In the genomic region with DNA sequence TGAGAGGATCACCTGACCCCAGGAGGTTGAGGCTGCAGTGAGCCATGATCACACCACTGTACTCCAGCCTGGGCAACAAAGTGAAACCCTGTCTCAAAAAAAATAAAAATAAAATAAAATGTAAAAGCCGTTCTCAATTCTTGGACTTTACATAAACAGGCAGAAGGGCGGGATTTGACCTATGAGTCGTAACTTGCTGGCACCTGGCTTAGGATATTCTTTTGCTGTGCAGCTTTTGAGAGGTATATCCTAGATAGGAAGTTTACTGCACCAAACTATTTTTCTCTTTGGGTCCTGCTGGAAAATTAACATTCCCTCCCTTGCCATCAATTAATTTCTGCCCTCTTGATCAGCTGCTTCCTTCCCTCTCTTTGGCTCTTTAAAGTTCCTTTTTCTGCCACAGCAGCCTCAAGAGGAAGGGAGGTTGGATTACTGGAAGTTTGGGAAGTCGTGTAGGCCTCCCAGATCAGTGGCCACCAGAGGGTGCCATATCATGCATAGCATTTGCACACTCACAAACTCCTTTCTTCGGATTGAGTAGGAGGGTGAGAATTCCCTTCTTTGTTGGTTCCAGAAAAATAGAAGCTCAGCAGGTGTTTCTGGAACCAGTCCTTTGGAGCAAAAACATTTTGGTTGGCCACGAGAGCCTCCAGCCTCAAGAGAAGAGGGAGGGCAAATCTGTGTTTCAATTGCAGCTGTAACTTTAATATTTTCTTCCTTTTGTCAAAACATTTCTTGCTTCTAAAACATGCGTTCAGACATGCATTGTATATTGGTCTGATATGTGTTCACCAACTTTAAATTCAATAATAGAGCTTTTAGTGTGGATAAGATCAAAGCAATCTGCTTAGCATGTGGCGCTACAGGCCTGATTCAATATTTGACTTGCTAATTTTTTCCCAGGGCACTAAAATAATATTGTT, we compare ENCODE assay signal across 1 cellular context.
TF ChIP-seq lines count a peak whose summit lies in the region.

No MANE protein-coding gene starts in this region.

TF ChIP-seq in K562, 482 proteins besides CTCF, POLR2A, EP300 and RAD21 (continued from another document):
- TF ChIP-seq, protein P1, sequence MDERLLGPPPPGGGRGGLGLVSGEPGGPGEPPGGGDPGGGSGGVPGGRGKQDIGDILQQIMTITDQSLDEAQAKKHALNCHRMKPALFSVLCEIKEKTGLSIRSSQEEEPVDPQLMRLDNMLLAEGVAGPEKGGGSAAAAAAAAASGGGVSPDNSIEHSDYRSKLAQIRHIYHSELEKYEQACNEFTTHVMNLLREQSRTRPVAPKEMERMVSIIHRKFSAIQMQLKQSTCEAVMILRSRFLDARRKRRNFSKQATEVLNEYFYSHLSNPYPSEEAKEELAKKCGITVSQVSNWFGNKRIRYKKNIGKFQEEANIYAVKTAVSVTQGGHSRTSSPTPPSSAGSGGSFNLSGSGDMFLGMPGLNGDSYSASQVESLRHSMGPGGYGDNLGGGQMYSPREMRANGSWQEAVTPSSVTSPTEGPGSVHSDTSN (CRISPR knock-in tag; IDR thresholded peaks at IDR 0.05; ENCODE audit: low read depth): no peak
- TF ChIP-seq, protein P1 (tag; conservative IDR thresholded peaks at IDR 0.05; ENCODE audit: low read depth): no peak
- TF ChIP-seq MYC (IDR thresholded peaks at IDR 0.05; ENCODE audit: low read depth, low read length): no peak
- TF ChIP-seq MYC (CRISPR knock-in tag; IDR thresholded peaks at IDR 0.05; ENCODE audit: borderline replicate concordance, low read depth): no peak
- no peak for TF ChIP-seq HNRNPK (IDR thresholded peaks at IDR 0.05; ENCODE audit: low read depth, low read length, poor library complexity, severe bottlenecking)
- TF ChIP-seq, protein P2, sequence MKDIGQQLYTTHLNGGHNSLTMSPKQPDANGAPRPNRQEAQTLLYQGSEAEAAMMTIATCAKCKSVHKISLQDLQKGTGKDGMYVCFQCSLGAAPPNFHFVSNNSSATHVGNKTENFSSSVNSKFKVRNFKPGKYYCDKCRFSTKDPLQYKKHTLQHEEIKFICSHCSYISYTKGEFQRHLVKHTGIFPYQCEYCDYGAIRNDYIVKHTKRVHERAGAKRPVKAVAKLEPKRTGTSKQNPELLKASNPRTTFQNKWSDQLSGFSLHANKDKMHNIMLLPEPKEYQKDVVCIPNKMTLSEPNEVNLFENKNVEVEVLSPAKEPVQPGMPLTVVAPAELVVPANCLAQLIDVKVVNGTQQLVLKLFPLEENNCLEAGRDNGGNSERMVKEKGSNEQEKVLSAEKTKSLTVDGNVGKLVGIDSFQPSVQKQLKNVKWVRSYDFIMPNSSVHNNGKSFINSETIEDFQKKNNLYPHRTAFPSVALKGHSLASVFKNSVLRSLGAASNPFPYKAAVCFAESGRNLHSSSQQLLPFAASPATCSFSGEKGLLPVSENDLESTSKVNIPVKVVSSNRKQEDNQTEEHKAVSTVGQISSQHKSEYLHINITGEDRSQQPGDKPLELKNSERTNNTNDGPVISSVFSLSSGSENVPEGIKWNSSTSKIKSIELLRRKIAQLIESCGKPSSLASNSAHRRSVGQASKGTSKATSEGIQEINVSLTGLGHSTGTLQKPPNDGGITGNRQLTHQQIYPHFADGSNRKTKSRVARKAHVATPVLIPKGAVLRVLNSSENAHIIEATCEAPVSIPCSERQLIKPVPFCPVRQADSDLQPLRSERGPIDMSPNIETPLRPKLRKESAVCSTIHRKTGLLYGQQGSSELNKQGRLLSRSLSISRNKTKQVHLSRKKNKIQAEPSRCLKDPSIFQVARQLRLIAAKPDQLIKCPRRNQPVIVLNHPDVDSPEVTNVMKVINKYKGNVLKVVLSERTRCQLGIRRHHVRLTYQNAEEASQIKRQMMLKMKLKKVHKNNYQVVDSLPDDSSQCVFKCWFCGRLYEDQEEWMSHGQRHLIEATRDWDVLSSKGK (CRISPR knock-in tag; IDR thresholded peaks at IDR 0.05): no peak
- TF ChIP-seq BRD9 (IDR thresholded peaks at IDR 0.05; ENCODE audit: low read depth, partially characterized antibody): no peak
- no peak for TF ChIP-seq ZFPM2 (CRISPR knock-in tag; IDR thresholded peaks at IDR 0.05)
- no peak for TF ChIP-seq GABPB1 (CRISPR knock-in tag; IDR thresholded peaks at IDR 0.05)
- TF ChIP-seq, protein P3, sequence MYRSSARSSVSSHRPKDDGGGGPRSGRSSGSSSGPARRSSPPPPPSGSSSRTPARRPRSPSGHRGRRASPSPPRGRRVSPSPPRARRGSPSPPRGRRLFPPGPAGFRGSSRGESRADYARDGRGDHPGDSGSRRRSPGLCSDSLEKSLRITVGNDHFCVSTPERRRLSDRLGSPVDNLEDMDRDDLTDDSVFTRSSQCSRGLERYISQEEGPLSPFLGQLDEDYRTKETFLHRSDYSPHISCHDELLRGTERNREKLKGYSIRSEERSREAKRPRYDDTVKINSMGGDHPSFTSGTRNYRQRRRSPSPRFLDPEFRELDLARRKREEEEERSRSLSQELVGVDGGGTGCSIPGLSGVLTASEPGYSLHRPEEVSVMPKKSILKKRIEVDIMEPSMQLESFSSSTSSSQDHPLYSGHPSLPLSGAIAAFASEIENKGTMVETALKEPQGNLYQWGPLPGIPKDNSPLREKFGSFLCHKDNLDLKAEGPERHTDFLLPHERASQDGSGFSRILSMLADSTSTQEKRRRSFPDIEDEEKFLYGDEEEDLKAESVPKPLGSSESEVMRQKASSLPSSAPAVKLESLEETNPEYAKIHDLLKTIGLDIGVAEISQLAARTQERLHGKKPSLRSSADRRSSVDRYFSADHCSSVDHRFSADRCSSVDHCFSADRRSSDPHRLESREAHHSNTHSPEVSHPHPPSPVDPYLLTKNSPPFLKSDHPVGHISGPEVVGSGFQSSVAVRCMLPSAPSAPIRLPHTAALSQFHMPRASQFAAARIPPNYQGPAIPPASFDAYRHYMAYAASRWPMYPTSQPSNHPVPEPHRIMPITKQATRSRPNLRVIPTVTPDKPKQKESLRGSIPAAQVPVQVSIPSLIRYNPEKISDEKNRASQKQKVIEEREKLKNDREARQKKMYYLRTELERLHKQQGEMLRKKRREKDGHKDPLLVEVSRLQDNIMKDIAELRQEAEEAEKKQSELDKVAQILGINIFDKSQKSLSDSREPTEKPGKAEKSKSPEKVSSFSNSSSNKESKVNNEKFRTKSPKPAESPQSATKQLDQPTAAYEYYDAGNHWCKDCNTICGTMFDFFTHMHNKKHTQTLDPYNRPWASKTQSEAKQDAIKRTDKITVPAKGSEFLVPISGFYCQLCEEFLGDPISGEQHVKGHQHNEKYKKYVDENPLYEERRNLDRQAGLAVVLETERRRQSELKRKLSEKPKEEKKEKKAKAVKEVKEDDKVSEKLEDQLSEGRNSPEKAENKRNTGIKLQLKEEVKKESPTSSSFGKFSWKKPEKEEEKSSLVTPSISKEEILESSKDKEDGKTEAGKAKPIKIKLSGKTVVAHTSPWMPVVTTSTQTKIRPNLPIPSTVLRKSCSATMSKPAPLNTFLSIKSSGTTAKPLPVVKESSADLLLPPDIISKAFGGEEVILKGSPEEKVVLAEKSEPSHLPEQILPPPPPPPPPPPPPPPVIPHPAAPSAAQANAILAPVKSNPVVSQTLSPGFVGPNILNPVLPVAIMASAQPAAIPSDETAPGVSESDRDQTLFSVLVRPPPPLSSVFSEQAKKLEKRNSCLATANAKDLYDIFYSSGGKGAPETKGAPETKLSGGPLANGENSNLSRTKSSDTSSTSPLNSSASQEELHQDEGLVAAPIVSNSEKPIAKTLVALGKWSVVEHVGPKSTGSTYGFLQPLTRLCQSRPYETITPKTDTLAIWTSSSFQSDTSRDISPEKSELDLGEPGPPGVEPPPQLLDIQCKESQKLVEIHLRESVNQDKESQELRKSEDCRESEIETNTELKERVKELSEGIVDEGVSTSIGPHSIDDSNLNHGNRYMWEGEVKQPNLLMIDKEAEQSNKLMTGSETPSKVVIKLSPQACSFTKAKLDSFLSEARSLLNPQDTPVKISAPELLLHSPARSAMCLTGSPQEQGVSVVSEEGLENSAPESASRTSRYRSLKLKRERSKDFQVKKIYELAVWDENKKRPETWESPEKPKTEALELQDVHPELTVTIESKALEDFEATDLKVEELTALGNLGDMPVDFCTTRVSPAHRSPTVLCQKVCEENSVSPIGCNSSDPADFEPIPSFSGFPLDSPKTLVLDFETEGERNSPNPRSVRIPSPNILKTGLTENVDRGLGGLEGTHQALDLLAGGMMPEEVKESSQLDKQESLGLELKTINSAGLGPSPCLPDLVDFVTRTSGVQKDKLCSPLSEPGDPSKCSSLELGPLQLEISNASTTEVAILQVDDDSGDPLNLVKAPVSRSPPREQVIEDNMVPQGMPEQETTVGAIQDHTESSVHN (IDR thresholded peaks at IDR 0.05; ENCODE audit: borderline replicate concordance in 1 of 2, low read depth in 1 of 2): no peak
- no peak for TF ChIP-seq KLF1 (tag; IDR thresholded peaks at IDR 0.05)
- no peak for TF ChIP-seq ESRRB (CRISPR knock-in tag; IDR thresholded peaks at IDR 0.05; ENCODE audit: borderline replicate concordance)
- TF ChIP-seq HOMEZ (CRISPR knock-in tag; IDR thresholded peaks at IDR 0.05): no peak
- no peak for TF ChIP-seq TBP (optimal IDR thresholded peaks at IDR 0.05; ENCODE audit: low read depth, low read length)
- TF ChIP-seq MXI1 (IDR thresholded peaks at IDR 0.05; ENCODE audit: low read depth, low read length): no peak
- TF ChIP-seq, protein P4, sequence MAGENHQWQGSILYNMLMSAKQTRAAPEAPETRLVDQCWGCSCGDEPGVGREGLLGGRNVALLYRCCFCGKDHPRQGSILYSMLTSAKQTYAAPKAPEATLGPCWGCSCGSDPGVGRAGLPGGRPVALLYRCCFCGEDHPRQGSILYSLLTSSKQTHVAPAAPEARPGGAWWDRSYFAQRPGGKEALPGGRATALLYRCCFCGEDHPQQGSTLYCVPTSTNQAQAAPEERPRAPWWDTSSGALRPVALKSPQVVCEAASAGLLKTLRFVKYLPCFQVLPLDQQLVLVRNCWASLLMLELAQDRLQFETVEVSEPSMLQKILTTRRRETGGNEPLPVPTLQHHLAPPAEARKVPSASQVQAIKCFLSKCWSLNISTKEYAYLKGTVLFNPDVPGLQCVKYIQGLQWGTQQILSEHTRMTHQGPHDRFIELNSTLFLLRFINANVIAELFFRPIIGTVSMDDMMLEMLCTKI (IDR thresholded peaks at IDR 0.05; ENCODE audit: partially characterized antibody): no peak
- TF ChIP-seq GABPB2 (CRISPR knock-in tag; conservative IDR thresholded peaks at IDR 0.05): no peak
- TF ChIP-seq, protein P5, sequence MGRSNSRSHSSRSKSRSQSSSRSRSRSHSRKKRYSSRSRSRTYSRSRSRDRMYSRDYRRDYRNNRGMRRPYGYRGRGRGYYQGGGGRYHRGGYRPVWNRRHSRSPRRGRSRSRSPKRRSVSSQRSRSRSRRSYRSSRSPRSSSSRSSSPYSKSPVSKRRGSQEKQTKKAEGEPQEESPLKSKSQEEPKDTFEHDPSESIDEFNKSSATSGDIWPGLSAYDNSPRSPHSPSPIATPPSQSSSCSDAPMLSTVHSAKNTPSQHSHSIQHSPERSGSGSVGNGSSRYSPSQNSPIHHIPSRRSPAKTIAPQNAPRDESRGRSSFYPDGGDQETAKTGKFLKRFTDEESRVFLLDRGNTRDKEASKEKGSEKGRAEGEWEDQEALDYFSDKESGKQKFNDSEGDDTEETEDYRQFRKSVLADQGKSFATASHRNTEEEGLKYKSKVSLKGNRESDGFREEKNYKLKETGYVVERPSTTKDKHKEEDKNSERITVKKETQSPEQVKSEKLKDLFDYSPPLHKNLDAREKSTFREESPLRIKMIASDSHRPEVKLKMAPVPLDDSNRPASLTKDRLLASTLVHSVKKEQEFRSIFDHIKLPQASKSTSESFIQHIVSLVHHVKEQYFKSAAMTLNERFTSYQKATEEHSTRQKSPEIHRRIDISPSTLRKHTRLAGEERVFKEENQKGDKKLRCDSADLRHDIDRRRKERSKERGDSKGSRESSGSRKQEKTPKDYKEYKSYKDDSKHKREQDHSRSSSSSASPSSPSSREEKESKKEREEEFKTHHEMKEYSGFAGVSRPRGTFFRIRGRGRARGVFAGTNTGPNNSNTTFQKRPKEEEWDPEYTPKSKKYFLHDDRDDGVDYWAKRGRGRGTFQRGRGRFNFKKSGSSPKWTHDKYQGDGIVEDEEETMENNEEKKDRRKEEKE (IDR thresholded peaks at IDR 0.05; ENCODE audit: borderline replicate concordance in 1 of 2, control insufficient read depth in 1 of 2, low read depth in 2 of 2, low read length in 1 of 2): no peak
- TF ChIP-seq ESRRA (IDR thresholded peaks at IDR 0.05; ENCODE audit: borderline replicate concordance, low read depth): 0 out of 2 replicates have a peak, but pooled peaks have one; percentile 20
- no peak for TF ChIP-seq SIN3A (IDR thresholded peaks at IDR 0.05; ENCODE audit: borderline replicate concordance in 2 of 2, control insufficient read depth in 1 of 2, low read depth in 2 of 2, low read length in 2 of 2)
- no peak for TF ChIP-seq LEF1 (IDR thresholded peaks at IDR 0.05)
- no peak for TF ChIP-seq HES1 (IDR thresholded peaks at IDR 0.05; ENCODE audit: low read depth)
- TF ChIP-seq HMBOX1 (IDR thresholded peaks at IDR 0.05): no peak
- no peak for TF ChIP-seq HDAC2 (IDR thresholded peaks at IDR 0.05)
- TF ChIP-seq TCFL5 (CRISPR knock-in tag; conservative IDR thresholded peaks at IDR 0.05): no peak
- no peak for TF ChIP-seq C11orf30 (IDR thresholded peaks at IDR 0.05; ENCODE audit: low read depth)
- TF ChIP-seq CHCHD3 (CRISPR knock-in tag; IDR thresholded peaks at IDR 0.05): no peak
- 0 out of 2 replicates have a peak, but pooled peaks have one; percentile 29 for TF ChIP-seq ETV5 (CRISPR knock-in tag; IDR thresholded peaks at IDR 0.05; ENCODE audit: low read depth)
TF ChIP-seq in K562: peak in this region for 4.
